ENCODE assay signal across 21 cellular contexts in the genomic region with DNA sequence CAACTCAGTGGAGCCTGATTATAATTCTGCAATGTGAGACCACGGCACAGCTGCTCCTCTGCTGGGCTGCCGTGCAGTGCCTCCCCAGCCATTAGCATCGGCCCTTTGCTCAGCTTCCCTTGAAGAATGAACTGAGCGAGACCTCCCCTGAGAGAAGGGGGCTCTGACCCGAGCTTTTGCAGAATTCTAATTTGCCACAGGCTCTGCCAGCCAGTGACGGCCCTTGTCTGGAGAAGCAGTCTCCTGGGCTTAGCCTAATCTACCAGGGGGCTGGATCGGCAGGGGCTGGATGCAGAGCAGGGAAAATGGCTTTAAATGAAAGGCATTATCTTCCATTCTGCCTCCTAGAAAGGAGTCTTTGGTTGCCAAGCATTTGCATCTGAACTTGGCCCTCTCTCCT. TPM values are rescaled to one million over a fixed set of nuclear protein-coding genes. Genes with fewer than 3 reads are reported as not detected.
"Had no signal": no experiment of that assay in that cellular context is flagged by ENCODE, and none has a peak within 500 bp of the region (broad histone marks: within the 10 kb centered on the region; RNA-seq: fewer than 3 reads in every experiment).

No MANE protein-coding gene starts in this region.

- H3K4me2 ChIP-seq: SK-N-SH had no signal

- H3K9me2 ChIP-seq: SK-N-SH had no signal

- H3K9ac ChIP-seq: SK-N-SH had no signal

- H3K9me3 ChIP-seq: SK-N-SH had no signal

- DNase-seq: activated CD4-positive, alpha-beta T cell treated with anti-CD3 and anti-CD28 coated beads for 48 hours; activated CD4-positive, alpha-beta T cell treated with anti-CD3 and anti-CD28 coated beads, Interleukin-2, amount 50 U/mL, for 4 hours; activated CD8-positive, alpha-beta T cell treated with anti-CD3 and anti-CD28 coated beads, Interleukin-2, amount 10 ng/mL, durations not matched to agents 7 days and 5 days; activated effector memory CD4-positive, alpha-beta T cell treated with Interleukin-2 at 50 U/mL for 16 hours; activated naive CD4-positive, alpha-beta T cell; activated T-cell treated with anti-CD3 and anti-CD28 coated beads, Interleukin-2, amount 50 U/mL, for 24 hours; aorta; central memory CD4-positive, alpha-beta T cell; IMR-90; KBM-7; NCI-H1048; NCI-H1930; NCI-H2107; NCI-H510A treated with DMSO at 0.1 percent for 48 hours; NCI-H748 treated with DMSO at 0.1 percent for 48 hours; SK-N-SH; T-helper 1 cell had no signal

RNA-seq across cellular contexts. Expression of a gene that starts 57.2 kb away (rescaled TPM):
- total RNA-seq: activated CD8-positive, alpha-beta T cell treated with anti-CD3 and anti-CD28 coated beads, Interleukin-2, amount 10 ng/mL, durations not matched to agents 7 days and 5 days; activated T-helper 1 cell treated with anti-CD3 and anti-CD28 coated beads, Interleukin-12 subunit alpha, Interleukin-12 subunit beta, Interleukin-2, Interleukin-4 antibody, amounts not matched to agents 30 ng/mL and 10 ng/mL and 1 ng/mL, durations not matched to agents 14 hours and 24 hours and 36 hours; LHCN-M2; OCI-LY7; T-helper 2 cell treated with Interferon-gamma antibody and Interleukin-4, amounts not matched to agents 100 ng/mL and 5 ng/mL, for 36 hours had no signal
